In genomic region chr2:29810956-29811355, GRCh38 we compare ENCODE assay signal across 26 cellular contexts.
DNase-seq lines count a peak whose midpoint lies in the region; ATAC-seq and TF ChIP-seq lines count a peak whose summit lies in the region.
"Had no signal": no experiment of that assay in that cellular context is flagged by ENCODE, and none has a peak within 500 bp of the region (broad histone marks: within the 10 kb centered on the region; RNA-seq: fewer than 3 reads in every experiment).

No MANE protein-coding gene starts in this region.

- H2AFZ ChIP-seq in mammary epithelial cell (ENCODE audit: low read depth, low read length) = no peak overlapping the region

- no peak overlapping the region for H2BK5ac ChIP-seq in mesendoderm (ENCODE audit: low read length)

- H3K9ac ChIP-seq in mammary epithelial cell (ENCODE audit: insufficient read depth, low read length) = no peak overlapping the region
- no peak overlapping the region for H3K9ac ChIP-seq in mesendoderm (ENCODE audit: low read length)
- H3K9ac ChIP-seq: SK-N-SH had no signal

- no peak overlapping the region for H3K4ac ChIP-seq in mesendoderm (ENCODE audit: low read depth, low read length)

- H4K5ac ChIP-seq in mesendoderm (ENCODE audit: low read length) = no peak overlapping the region

- dilution Hi-C loops in mammary epithelial cell (cut with HindIII; ENCODE audit: low sequenced_read_pairs) = no loop called here

- H3K79me2 ChIP-seq in mammary epithelial cell (ENCODE audit: insufficient read depth, low read length) (no peaks in the 10 kb centered on the region), mesendoderm (ENCODE audit: control insufficient read depth, insufficient read depth, low read length) (no peaks in the 10 kb centered on the region)

- peaks cover 13% of the 10 kb centered on the region for H3K4me1 ChIP-seq in mammary epithelial cell (ENCODE audit: insufficient read depth, low read length)
- peaks cover 7% of the 10 kb centered on the region for H3K4me1 ChIP-seq in mesendoderm (ENCODE audit: control insufficient read depth, low read depth, low read length)
- H3K4me1 ChIP-seq: upper lobe of right lung had no signal

- in situ Hi-C loops in mammary epithelial cell (cut with MboI; ENCODE audit: low sequenced_read_pairs in 2 of 2) = no loop called here

- TF ChIP-seq CTCF in mammary epithelial cell (conservative IDR thresholded peaks at IDR 0.05 in 1 of 2, IDR thresholded peaks at IDR 0.05 in 1 of 2; ENCODE audit: extremely low read depth in 1 of 2, insufficient read depth in 1 of 2, low read depth in 1 of 2, low read length in 2 of 2) = no peak

- H3K27me3 ChIP-seq in mammary epithelial cell (ENCODE audit: insufficient read depth, low read length) (no peaks in the 10 kb centered on the region), mesendoderm (ENCODE audit: insufficient read depth, low read length, poor library complexity) (no peaks in the 10 kb centered on the region)
- H3K27me3 ChIP-seq: gastroesophageal sphincter, stomach had no signal

- H2AK5ac ChIP-seq in mesendoderm (ENCODE audit: low read length) = no peak overlapping the region

- no peak overlapping the region for H3K23ac ChIP-seq in mesendoderm (ENCODE audit: low read length)

- H3K9me3 ChIP-seq in mammary epithelial cell (replicated peaks; ENCODE audit: insufficient read depth, low read length) = no peaks in the 10 kb centered on the region
- H3K9me3 ChIP-seq: gastroesophageal sphincter, SK-N-SH, stomach, upper lobe of right lung had no signal

- H2BK120ac ChIP-seq in mesendoderm (ENCODE audit: low read depth, low read length) = no peak overlapping the region

- DNase-seq in Daoy (ENCODE audit: low read depth) (peak; percentile 36), M059J (ENCODE audit: low read depth) (peak; percentile 66), mammary epithelial cell (peak; percentile 8), mesendoderm (peak; percentile 90), NCI-H1930 (lab: John Stamatoyannopoulos, UW) (no peak)
- DNase-seq: activated CD4-positive, alpha-beta T cell treated with anti-CD3 and anti-CD28 coated beads, Interleukin-2, amount 50 U/mL, for 48 hours; activated CD4-positive, CD25-positive, alpha-beta regulatory T cell; activated CD8-positive, alpha-beta memory T cell treated with anti-CD3 and anti-CD28 coated beads, Interleukin-2, amount 50 U/mL, for 48 hours; activated naive CD8-positive, alpha-beta T cell treated with anti-CD3 and anti-CD28 coated beads for 36 hours; DMS153; GF-D8; Kasumi-1; left cardiac atrium; mesenchymal stem cell; naive thymus-derived CD4-positive, alpha-beta T cell; NCI-H1105; NCI-H2081 treated with DMSO at 0.1 percent for 48 hours; NCI-H524 treated with DMSO at 0.1 percent for 48 hours; right cardiac atrium; SK-N-SH; stomach; T-helper 9 cell; upper lobe of right lung had no signal

- H4K8ac ChIP-seq in mesendoderm (ENCODE audit: low read depth, low read length) = no peak overlapping the region

- intact Hi-C loops in mammary epithelial cell (cut with micrococcal nuclease) = loop anchor here (1.0 kb wide), 1 partner anchor 63 kb away; no protein-coding TSS in a partner anchor

- H3K4me3 ChIP-seq in mammary epithelial cell (replicated peaks in 1 of 3; ENCODE audit: insufficient read depth in 1 of 3, low read depth in 2 of 3, low read length in 3 of 3) = no peak overlapping the region
- no peak overlapping the region for H3K4me3 ChIP-seq in mesendoderm (ENCODE audit: low read length)
- H3K4me3 ChIP-seq: gastroesophageal sphincter, stomach, upper lobe of right lung had no signal

- H3K4me2 ChIP-seq in mammary epithelial cell (ENCODE audit: insufficient read depth, low read depth, low read length) (no peak overlapping the region), mesendoderm (ENCODE audit: low read length) (no peak overlapping the region)
- H3K4me2 ChIP-seq: SK-N-SH had no signal

- WGBS in mammary epithelial cell (ENCODE audit: low coverage, missing lambda C conversion rate) = 82% methylated on average over 4 of the region's 5 CpGs
- no CpG with 5 or more reads among the region's 5 CpGs for WGBS in mesendoderm (ENCODE audit: extremely low coverage, insufficient coverage, low lambda C conversion rate)

- H2BK15ac ChIP-seq in mesendoderm (replicated peaks; ENCODE audit: low read depth) = no peak overlapping the region

- H3K36me3 ChIP-seq in mammary epithelial cell (ENCODE audit: insufficient read depth, low read length) (no peaks in the 10 kb centered on the region), mesendoderm (ENCODE audit: control insufficient read depth, insufficient read depth, low read length) (no peaks in the 10 kb centered on the region)
- H3K36me3 ChIP-seq: gastroesophageal sphincter, stomach, upper lobe of right lung had no signal

- no peak for ATAC-seq in GM21423 (IDR thresholded peaks at IDR 0.05; ENCODE audit: unreplicated experiment)
- no peak for ATAC-seq in GM19463 (IDR thresholded peaks at IDR 0.05; ENCODE audit: unreplicated experiment)
- ATAC-seq: gastroesophageal sphincter; naive thymus-derived CD4-positive, alpha-beta T cell; right cardiac atrium; upper lobe of right lung had no signal

- H3K79me1 ChIP-seq in mesendoderm (ENCODE audit: low read length) = no peaks in the 10 kb centered on the region

- H3K27ac ChIP-seq in mammary epithelial cell (ENCODE audit: insufficient read depth, low read depth, low read length) (no peak overlapping the region), mesendoderm (ENCODE audit: low read depth, low read length) (no peak overlapping the region)
- H3K27ac ChIP-seq: gastroesophageal sphincter, stomach, upper lobe of right lung had no signal

- CTCF ChIA-PET in mammary epithelial cell (lab: Charles Lee; ENCODE audit: low non-redundant PET) = interaction anchor here (0.6 kb wide), 1 partner anchor 504 kb away, joined by 4 read pairs; no protein-coding TSS in a partner anchor

- H4K20me1 ChIP-seq in mammary epithelial cell (ENCODE audit: insufficient read depth, low read length) = no peaks in the 10 kb centered on the region

- no peak overlapping the region for H3K18ac ChIP-seq in mesendoderm (ENCODE audit: low read length)

- no peak overlapping the region for H3K56ac ChIP-seq in mesendoderm (ENCODE audit: low read length)

- BruUV-seq in mammary epithelial cell (replicated peaks; lab: Mats Ljungman, UMichigan) = no TSS peak

Comparison
In these comparisons a context has a peak if more than half of its experiments do, and no peak if none do; other contexts are left out.
1. DNase-seq: peak in Daoy (single experiment), M059J (single experiment), mammary epithelial cell (single experiment) and mesendoderm (single experiment); none in NCI-H1930 (0 of 2).